In genomic region chr3:187411991-187412781, GRCh38 we compare ENCODE assay signal across 1 cellular context. TPM values are rescaled to one million over a fixed set of nuclear protein-coding genes. Genes with fewer than 3 reads are reported as not detected.
"Had no signal": no experiment of that assay in that cellular context is flagged by ENCODE, and none has a peak within 500 bp of the region (broad histone marks: within the 10 kb centered on the region; RNA-seq: fewer than 3 reads in every experiment).

No MANE protein-coding gene starts in this region.

RNA-seq across cellular contexts. Expression of gene RTP4, which starts 44.0 kb away (rescaled TPM):
- total RNA-seq: temporal lobe had no signal
